ENCODE assay signal across 11 cellular contexts in the genomic region with DNA sequence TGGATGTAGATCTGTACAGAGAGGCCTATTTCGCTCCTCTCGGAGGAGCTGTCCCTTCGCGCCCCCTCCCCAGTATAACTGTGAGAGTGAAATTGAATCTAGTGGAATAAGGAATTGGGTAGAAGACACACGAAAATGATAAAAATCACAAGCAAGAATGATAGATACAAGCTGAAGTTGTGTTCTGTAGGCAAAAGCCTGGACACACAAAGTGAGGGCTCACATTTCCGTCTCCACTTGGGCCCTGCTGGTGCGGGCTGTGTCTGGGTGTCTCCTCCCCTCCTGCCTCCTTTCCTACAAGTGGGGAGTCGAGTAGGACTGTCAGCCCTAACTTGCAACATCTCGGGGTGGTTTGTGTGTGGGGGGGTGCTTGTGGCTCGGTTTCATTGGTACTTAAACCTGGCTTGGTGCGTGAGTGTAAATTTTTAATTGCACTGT. TPM values are rescaled to one million over a fixed set of nuclear protein-coding genes. Genes with fewer than 3 reads are reported as not detected.
DNase-seq lines count a peak whose midpoint lies in the region; ATAC-seq and TF ChIP-seq lines count a peak whose summit lies in the region.
"Had no signal": no experiment of that assay in that cellular context is flagged by ENCODE, and none has a peak within 500 bp of the region (broad histone marks: within the 10 kb centered on the region; RNA-seq: fewer than 3 reads in every experiment).

No MANE protein-coding gene starts in this region.

- H3K36me3 ChIP-seq in gastrocnemius medialis, result no peaks in the 10 kb centered on the region

- H3K4me1 ChIP-seq in gastrocnemius medialis, result peaks cover 24% of the 10 kb centered on the region in 2 donors

- TF ChIP-seq CTCF in endothelial cell (IDR thresholded peaks at IDR 0.05; ENCODE audit: unreplicated experiment), result no peak
- no peak for TF ChIP-seq CTCF in gastrocnemius medialis (IDR thresholded peaks at IDR 0.05 in 4 of 5, conservative IDR thresholded peaks at IDR 0.05 in 1 of 5)

- H3K27me3 ChIP-seq in gastrocnemius medialis, result peaks cover 95 to 96% (median 96%) of the 10 kb centered on the region in 3 donors

- H3K4me3 ChIP-seq in gastrocnemius medialis, result no peak overlapping the region

- intact Hi-C loops in activated naive CD4-positive, alpha-beta T cell treated with anti-CD3 and anti-CD28 coated beads for 36 hours (cut with micrococcal nuclease), result loop anchor here (5.0 kb wide), 1 partner anchor 1838 kb away; no protein-coding TSS in a partner anchor
- intact Hi-C loops in gastrocnemius medialis (cut with DNase I; ENCODE audit: low total_unique reads), result loop anchor here (10.0 kb wide), 1 partner anchor 749 kb away; no protein-coding TSS in a partner anchor

- peaks cover 34% of the 10 kb centered on the region for H3K4me1 Mint-ChIP-seq in activated naive CD4-positive, alpha-beta T cell treated with anti-CD3 and anti-CD28 coated beads for 36 hours (ENCODE audit: low read depth)
- H3K4me1 Mint-ChIP-seq in IgD-negative memory B cell (peaks cover 2 to 11% (median 10%) of the 10 kb centered on the region in 3 donors), endothelial cell (ENCODE audit: unreplicated experiment) (peaks cover 40% of the 10 kb centered on the region)
- H3K4me1 Mint-ChIP-seq in stimulated activated effector memory CD8-positive, alpha-beta T cell treated with anti-CD3 and anti-CD28 coated beads, Interleukin-12 subunit alpha, Interleukin-12 subunit beta, amount 100 ng/mL, for 72 hours, result peaks cover 36% of the 10 kb centered on the region

- no peaks in the 10 kb centered on the region for H3K36me3 Mint-ChIP-seq in activated naive CD4-positive, alpha-beta T cell treated with anti-CD3 and anti-CD28 coated beads for 36 hours (ENCODE audit: low read depth)
- H3K36me3 Mint-ChIP-seq in IgD-negative memory B cell (peaks cover 3% of the 10 kb centered on the region), endothelial cell (ENCODE audit: low read depth, unreplicated experiment) (peaks cover 8% of the 10 kb centered on the region)
- H3K36me3 Mint-ChIP-seq in stimulated activated effector memory CD8-positive, alpha-beta T cell treated with anti-CD3 and anti-CD28 coated beads, Interleukin-12 subunit alpha, Interleukin-12 subunit beta, amount 100 ng/mL, for 72 hours, result peaks cover 17% of the 10 kb centered on the region

- H3K27me3 Mint-ChIP-seq in activated naive CD4-positive, alpha-beta T cell treated with anti-CD3 and anti-CD28 coated beads for 36 hours (ENCODE audit: low read depth), result peaks cover 71% of the 10 kb centered on the region
- peaks cover 60% of the 10 kb centered on the region for H3K27me3 Mint-ChIP-seq in IgD-negative memory B cell
- peaks cover 30% of the 10 kb centered on the region for H3K27me3 Mint-ChIP-seq in endothelial cell (ENCODE audit: unreplicated experiment)

- in situ Hi-C loops in gastrocnemius medialis (cut with MboI; ENCODE audit: low sequenced_read_pairs in 4 of 4), result loop anchor here in 2 of 4 donors (25.0 kb wide), 2 partner anchors 172 to 922 kb away; no protein-coding TSS in a partner anchor

- peak overlapping the region; percentile 20 for H3K4me3 Mint-ChIP-seq in activated naive CD4-positive, alpha-beta T cell treated with anti-CD3 and anti-CD28 coated beads for 36 hours
- H3K4me3 Mint-ChIP-seq in IgD-negative memory B cell (peak overlapping the region in 2 of 4 donors; percentile 76 to 79), endothelial cell (ENCODE audit: unreplicated experiment) (peak overlapping the region; percentile 81)
- peak overlapping the region; percentile 68 for H3K4me3 Mint-ChIP-seq in stimulated activated effector memory CD8-positive, alpha-beta T cell treated with anti-CD3 and anti-CD28 coated beads, Interleukin-12 subunit alpha, Interleukin-12 subunit beta, amount 100 ng/mL, for 72 hours

- no peaks in the 10 kb centered on the region for H3K9me3 Mint-ChIP-seq in activated naive CD4-positive, alpha-beta T cell treated with anti-CD3 and anti-CD28 coated beads for 36 hours
- H3K9me3 Mint-ChIP-seq in IgD-negative memory B cell, result peaks cover 0 to 18% (median 0%) of the 10 kb centered on the region in 3 donors
- no peaks in the 10 kb centered on the region for H3K9me3 Mint-ChIP-seq in endothelial cell (ENCODE audit: unreplicated experiment)
- H3K9me3 Mint-ChIP-seq in stimulated activated effector memory CD8-positive, alpha-beta T cell treated with anti-CD3 and anti-CD28 coated beads, Interleukin-12 subunit alpha, Interleukin-12 subunit beta, amount 100 ng/mL, for 72 hours, result no peaks in the 10 kb centered on the region

- no peak for DNase-seq in activated naive CD4-positive, alpha-beta T cell treated with anti-CD3 and anti-CD28 coated beads for 36 hours
- DNase-seq in activated naive CD4-positive, alpha-beta T cell treated with Interleukin-2 at 50 U/mL for 16 hours, result no peak
- DNase-seq in endothelial cell (ENCODE audit: low spot score), result no peak
- DNase-seq in stimulated activated effector memory CD8-positive, alpha-beta T cell treated with anti-CD3 and anti-CD28 coated beads, Interleukin-12 subunit alpha, Interleukin-12 subunit beta, amount 100 ng/mL, for 72 hours (ENCODE audit: low spot score in 2 of 2), result no peak
- DNase-seq in gastrocnemius medialis, result no peak
- no peak for DNase-seq in T1000 (lab: John Stamatoyannopoulos, UW)
- no peak for DNase-seq in AG20443 (ENCODE audit: low spot score)
- DNase-seq: aorta, COR-L47 had no signal

- TF ChIP-seq POLR2A in gastrocnemius medialis (IDR thresholded peaks at IDR 0.05), result no peak

- ATAC-seq in stimulated activated effector memory CD8-positive, alpha-beta T cell treated with anti-CD3 and anti-CD28 coated beads, Interleukin-12 subunit alpha, Interleukin-12 subunit beta, amount 100 ng/mL, for 72 hours, result no peak
- no peak for ATAC-seq in gastrocnemius medialis

- peak overlapping the region; percentile 46 for H3K27ac Mint-ChIP-seq in activated naive CD4-positive, alpha-beta T cell treated with anti-CD3 and anti-CD28 coated beads for 36 hours
- H3K27ac Mint-ChIP-seq in IgD-negative memory B cell (peak overlapping the region; percentile 56 to 93 (median 93)), endothelial cell (ENCODE audit: unreplicated experiment) (no peak overlapping the region)
- no peak overlapping the region for H3K27ac Mint-ChIP-seq in stimulated activated effector memory CD8-positive, alpha-beta T cell treated with anti-CD3 and anti-CD28 coated beads, Interleukin-12 subunit alpha, Interleukin-12 subunit beta, amount 100 ng/mL, for 72 hours

- H3K9me3 ChIP-seq in gastrocnemius medialis, result no peaks in the 10 kb centered on the region

- no peak overlapping the region for H3K27ac ChIP-seq in gastrocnemius medialis

- CTCF ChIA-PET in activated naive CD4-positive, alpha-beta T cell treated with anti-CD3 and anti-CD28 coated beads for 36 hours (lab: Charles Lee), result no interaction called here

RNA-seq across cellular contexts. Expression of a gene that starts 0.5 kb away (rescaled TPM):
- total RNA-seq in activated naive CD4-positive, alpha-beta T cell treated with anti-CD3 and anti-CD28 coated beads for 36 hours, result not detected
- polyA plus RNA-seq in IgD-negative memory B cell, result not detected
- total RNA-seq in endothelial cell (ENCODE audit: unreplicated experiment) (0.31 TPM), gastrocnemius medialis (under 1 TPM in 1 of 4 donors, not detected in 3; 0.10 TPM)
- total RNA-seq: aorta, HT1080 had no signal

Comparison
In these comparisons a context has a peak if more than half of its experiments do, and no peak if none do; other contexts are left out.
1. H3K27ac Mint-ChIP-seq: peak in activated naive CD4-positive, alpha-beta T cell treated with anti-CD3 and anti-CD28 coated beads for 36 hours (single experiment) and IgD-negative memory B cell (3 of 3); none in endothelial cell (single experiment) and stimulated activated effector memory CD8-positive, alpha-beta T cell treated with anti-CD3 and anti-CD28 coated beads, Interleukin-12 subunit alpha, Interleukin-12 subunit beta, amount 100 ng/mL, for 72 hours (single experiment).